In genomic region chr1:73537400-73537799, GRCh38 we compare ENCODE assay signal across 25 cellular contexts.
DNase-seq lines count a peak whose midpoint lies in the region; ATAC-seq, FAIRE-seq and TF ChIP-seq lines count a peak whose summit lies in the region.
"Had no signal": no experiment of that assay in that cellular context is flagged by ENCODE, and none has a peak within 500 bp of the region (broad histone marks: within the 10 kb centered on the region; RNA-seq: fewer than 3 reads in every experiment).

No MANE protein-coding gene starts in this region.

- H3K27ac ChIP-seq in H9 (ENCODE audit: insufficient read length, low read depth, low read length) (no peak overlapping the region), GM12878 (ENCODE audit: control insufficient read depth, insufficient read depth) (no peak overlapping the region)
- H3K27ac ChIP-seq: BLaER1 had no signal

- H3K9me3 Mint-ChIP-seq in H9 = peaks cover 12 to 14% of the 10 kb centered on the region in 2 experiments; a peak in 4 of 5 replicates

- no peak overlapping the region for H4K5ac ChIP-seq in H9 (ENCODE audit: insufficient read length, low read depth, low read length)

- H3K4me1 Mint-ChIP-seq in H9 = peaks cover 2 to 6% of the 10 kb centered on the region in 2 experiments
- H3K4me1 Mint-ChIP-seq: CD4-positive, alpha-beta memory T cell had no signal

- H3K18ac ChIP-seq in H9 (ENCODE audit: insufficient read length, low read depth, low read length) = no peak overlapping the region

- H3K79me1 ChIP-seq in H9 (ENCODE audit: insufficient read depth, low read depth, low read length, poor library complexity, severe bottlenecking) = no peaks in the 10 kb centered on the region

- no peak overlapping the region for H3K4ac ChIP-seq in H9 (ENCODE audit: low read depth, low read length)

- H4K8ac ChIP-seq in H9 (replicated peaks; ENCODE audit: insufficient read length, low read depth, low read length) = no peak overlapping the region

- H3K9ac ChIP-seq in H9 (ENCODE audit: extremely low read depth, insufficient read length, low read length) = no peak overlapping the region
- H3K9ac ChIP-seq in GM12878 (ENCODE audit: control insufficient read depth, insufficient read depth, low read length) = no peak overlapping the region
- H3K9ac ChIP-seq: BLaER1 had no signal

- intact Hi-C loops in GM12878 (cut with micrococcal nuclease; ENCODE audit: unreplicated experiment) = no loop called here

- no peak for TF ChIP-seq EP300 in GM12878 (IDR thresholded peaks at IDR 0.05; ENCODE audit: borderline replicate concordance in 1 of 2, control insufficient read depth in 1 of 2, low read depth in 2 of 2, low read length in 2 of 2)

- H2BK5ac ChIP-seq in H9 (ENCODE audit: insufficient read length, low read length) = no peak overlapping the region

- H3K4me2 ChIP-seq in H9 (ENCODE audit: insufficient read depth, insufficient read length, low read length) = no peak overlapping the region
- no peak overlapping the region for H3K4me2 ChIP-seq in GM12878 (ENCODE audit: control insufficient read depth, insufficient read depth)
- H3K4me2 ChIP-seq: BLaER1 had no signal

- no peak overlapping the region for H2BK120ac ChIP-seq in H9 (ENCODE audit: low read depth, low read length, poor library complexity, severe bottlenecking)

- TF ChIP-seq RAD21 in GM12878 (IDR thresholded peaks at IDR 0.05; ENCODE audit: insufficient read depth, low read depth, low read length) = no peak

- no peak overlapping the region for H3K14ac ChIP-seq in H9 (ENCODE audit: insufficient read depth, low read length)

- H3K27me3 ChIP-seq in H9 (ENCODE audit: insufficient read depth, low read length) = no peaks in the 10 kb centered on the region
- no peaks in the 10 kb centered on the region for H3K27me3 ChIP-seq in GM12878 (replicated peaks in 1 of 2; ENCODE audit: control insufficient read depth in 2 of 2, insufficient read depth in 2 of 2, low read length in 1 of 2)
- H3K27me3 ChIP-seq: BLaER1, MG63 had no signal

- no peaks in the 10 kb centered on the region for H3K9me3 ChIP-seq in H9 (ENCODE audit: control insufficient read depth, low read depth, low read length)
- H3K9me3 ChIP-seq in GM12878 (replicated peaks; ENCODE audit: control insufficient read depth, insufficient read depth, low read length) = no peaks in the 10 kb centered on the region
- H3K9me3 ChIP-seq: BLaER1, Caco-2, MG63 had no signal

- H3K4me3 ChIP-seq in GM12878 = no peak overlapping the region
- H3K4me3 ChIP-seq: BLaER1, MG63 had no signal

- no peaks in the 10 kb centered on the region for H3K23me2 ChIP-seq in H9 (ENCODE audit: insufficient read length, low read depth, low read length, poor library complexity, severe bottlenecking)

- no peak overlapping the region for H3K4me3 Mint-ChIP-seq in H9
- H3K4me3 Mint-ChIP-seq: CD4-positive, alpha-beta memory T cell; HFFc6 had no signal

- H3K27ac Mint-ChIP-seq in H9 = peak overlapping the region in 2 of 3 experiments; percentile 0 to 3; a peak in 3 of 7 replicates
- H3K27ac Mint-ChIP-seq: CD4-positive, alpha-beta memory T cell; HFFc6 had no signal

- no peaks in the 10 kb centered on the region for H4K20me1 ChIP-seq in H9 (ENCODE audit: control insufficient read depth, insufficient read depth, insufficient read length)
- no peaks in the 10 kb centered on the region for H4K20me1 ChIP-seq in GM12878 (ENCODE audit: control insufficient read depth, insufficient read depth)
- H4K20me1 ChIP-seq: BLaER1 had no signal

- SMC1A ChIA-PET in GM12878 (lab: Charles Lee; ENCODE audit: uncharacterized antibody, unreplicated experiment) = no interaction called here

- no peak for FAIRE-seq in GM12878 (lab: Jason Lieb, UNC)
- FAIRE-seq: GM12892, H54 had no signal

- POLR2A ChIA-PET in GM12878 (lab: Charles Lee) = no interaction called here

- no peak overlapping the region for H3K56ac ChIP-seq in H9 (ENCODE audit: insufficient read length, low read depth, low read length)

- no CpG with 5 or more reads among the region's 1 CpG for WGBS in H9 (ENCODE audit: extremely low coverage, insufficient read length, low lambda C conversion rate)
- WGBS in GM12878 (ENCODE audit: insufficient coverage, insufficient replicate concordance, low lambda C conversion rate, missing lambda C conversion rate) = 88% methylated on average over 1 of the region's 1 CpG

- CTCF ChIA-PET in GM12878 (lab: Yijun Ruan, JAX) = no interaction called here

- RAD21 ChIA-PET in GM12878 (lab: Charles Lee; ENCODE audit: unreplicated experiment) = no interaction called here

- BruUV-seq in GM12878 (replicated peaks; lab: Mats Ljungman, UMichigan) = no TSS peak

- no peaks in the 10 kb centered on the region for H3K36me3 ChIP-seq in GM12878 (ENCODE audit: control insufficient read depth in 2 of 2, insufficient read depth in 2 of 2, low read length in 1 of 2)
- H3K36me3 ChIP-seq: BLaER1, MG63 had no signal

- no peak overlapping the region for H2BK15ac ChIP-seq in H9 (ENCODE audit: low read depth, low read length)

- in situ Hi-C loops in GM12878 (cut with MboI) = no loop called here

- no peak for TF ChIP-seq POLR2A in GM12878 (IDR thresholded peaks at IDR 0.05; ENCODE audit: low read depth, low read length)

- H3K79me2 ChIP-seq in H9 (ENCODE audit: insufficient read depth, low read length) (no peaks in the 10 kb centered on the region), GM12878 (ENCODE audit: control insufficient read depth, insufficient read depth, low read length) (no peaks in the 10 kb centered on the region)

- no peaks in the 10 kb centered on the region for H3K27me3 Mint-ChIP-seq in H9 (ENCODE audit: low read depth)
- H3K27me3 Mint-ChIP-seq: CD4-positive, alpha-beta memory T cell had no signal

- H3K36me3 Mint-ChIP-seq in H9 (ENCODE audit: insufficient read depth in 1 of 3, low read depth in 3 of 3) = peaks cover 0 to 14% (median 10%) of the 10 kb centered on the region in 3 experiments; a peak in 5 of 7 replicates
- H3K36me3 Mint-ChIP-seq: CD4-positive, alpha-beta memory T cell had no signal

- no peak overlapping the region for H2BK20ac ChIP-seq in H9 (ENCODE audit: low read depth, low read length, poor library complexity, severe bottlenecking)

- H4K91ac ChIP-seq in H9 (ENCODE audit: insufficient read length, low read depth, low read length) = no peak overlapping the region

- TF ChIP-seq CTCF in H9 (conservative IDR thresholded peaks at IDR 0.05) (no peak), GM12878 (IDR thresholded peaks at IDR 0.05 in 2 of 3, conservative IDR thresholded peaks at IDR 0.05 in 1 of 3; ENCODE audit: control insufficient read depth in 2 of 3, extremely low read depth in 1 of 3, insufficient read depth in 1 of 3, low read depth in 3 of 3, low read length in 3 of 3) (no peak)

- H2AK5ac ChIP-seq in H9 (ENCODE audit: insufficient read length, low read length) = no peak overlapping the region

- H2AFZ ChIP-seq in H9 (ENCODE audit: low read length) (no peak overlapping the region), GM12878 (ENCODE audit: control insufficient read depth, low read depth, low read length) (no peak overlapping the region)

- H3K23ac ChIP-seq in H9 (ENCODE audit: insufficient read length, low read depth, low read length) = no peak overlapping the region

- H3T11ph ChIP-seq in H9 (ENCODE audit: low read length) = no peak overlapping the region

- H2BK12ac ChIP-seq in H9 (ENCODE audit: insufficient read length, low read depth, low read length) = no peak overlapping the region

- ATAC-seq in GM12878 = peak; percentile 46; the same call in 2 of the 3 replicates
- ATAC-seq: Panc1 had no signal

- DNase-seq in H9 (peak; percentile 45), GM12878 (ENCODE audit: low read depth, low spot score) (no peak), iPS-NIHi7 (ENCODE audit: extremely low spot score) (peak; percentile 13), MV-4-11 (lab: John Stamatoyannopoulos, UW) (no peak), kidney tubule cell (ENCODE audit: low spot score) (no peak), mesenteric fat pad (ENCODE audit: low spot score) (no peak)
- no peak for DNase-seq in stimulated activated naive CD4-positive, alpha-beta T cell treated with Interleukin-2 at 50 U/mL for 16 hours (lab: John Stamatoyannopoulos, UW)
- DNase-seq: Caco-2; CD4-positive, alpha-beta memory T cell; DMS 273 treated with DMSO at 0.1 percent for 48 hours; DMS79 treated with DMSO at 0.1 percent for 48 hours; HFFc6; Kasumi-1; MG63; NCI-H1092; NCI-H1436 treated with DMSO at 0.1 percent for 48 hours; NCI-H1930; NCI-H510A; NCI-H748 treated with DMSO at 0.1 percent for 48 hours; NK-92 treated with Interleukin-12 subunit alpha and Interleukin-12 subunit beta, amount 100 ng/mL, for 24 hours; SIG-M5 had no signal

- H3K4me1 ChIP-seq in H9 (ENCODE audit: insufficient read depth, low read length) (no peaks in the 10 kb centered on the region), GM12878 (ENCODE audit: control insufficient read depth, insufficient read depth, low read length) (no peaks in the 10 kb centered on the region)
- H3K4me1 ChIP-seq: BLaER1, Caco-2 had no signal

TF ChIP-seq in GM12878, 131 proteins besides CTCF, POLR2A, EP300 and RAD21 (continues in another document):
- TF ChIP-seq ZNF384 (IDR thresholded peaks at IDR 0.05; ENCODE audit: borderline replicate concordance, low read depth, low read length) = no peak
- TF ChIP-seq SUZ12 (IDR thresholded peaks at IDR 0.05; ENCODE audit: unreplicated experiment) = no peak
- TF ChIP-seq ZBTB33 (IDR thresholded peaks at IDR 0.05) = no peak
- TF ChIP-seq ZNF24 (IDR thresholded peaks at IDR 0.05) = no peak
- TF ChIP-seq RCOR1 (conservative IDR thresholded peaks at IDR 0.05; ENCODE audit: low read depth, low read length) = no peak
- TF ChIP-seq SREBF1 (IDR thresholded peaks at IDR 0.05; ENCODE audit: low read length) = no peak
- TF ChIP-seq TAF1 (IDR thresholded peaks at IDR 0.05; ENCODE audit: borderline replicate concordance, low read depth, low read length) = no peak
- no peak for TF ChIP-seq CHD2 (IDR thresholded peaks at IDR 0.05; ENCODE audit: borderline replicate concordance, low read depth, low read length)
- no peak for TF ChIP-seq ESRRA (IDR thresholded peaks at IDR 0.05; ENCODE audit: low read length)
- TF ChIP-seq POU2F2 (IDR thresholded peaks at IDR 0.05; ENCODE audit: borderline replicate concordance, low read depth, low read length) = no peak

Comparison
In these comparisons a context has a peak if more than half of its experiments do, and no peak if none do; other contexts are left out.
1. DNase-seq: peak in H9 (single experiment) and iPS-NIHi7 (single experiment); none in GM12878 (single experiment), MV-4-11 (single experiment), kidney tubule cell (single experiment), stimulated activated naive CD4-positive, alpha-beta T cell treated with Interleukin-2 at 50 U/mL for 16 hours (single experiment) and mesenteric fat pad (single experiment).